In genomic region chr3:64685800-64686445, GRCh38 we compare ENCODE assay signal across 8 cellular contexts. TPM values are rescaled to one million over a fixed set of nuclear protein-coding genes. Genes with fewer than 3 reads are reported as not detected.
A peak's percentile ranks its signal among the peaks of the same experiment; 100 is the strongest.
DNase-seq lines count a peak whose midpoint lies in the region; ATAC-seq and TF ChIP-seq lines count a peak whose summit lies in the region.

No MANE protein-coding gene starts in this region.

- TF ChIP-seq CTCF in GM10248 (IDR thresholded peaks at IDR 0.05; ENCODE audit: control extremely low read depth, extremely low read depth, low read depth, missing control alignments) (no peak), kidney epithelial cell (IDR thresholded peaks at IDR 0.05; ENCODE audit: insufficient read depth, low read length, poor library complexity, severe bottlenecking) (peak; percentile 55)

- no peaks in the 10 kb centered on the region for H3K27me3 ChIP-seq in kidney epithelial cell (ENCODE audit: control insufficient read depth, insufficient read depth, low read length)

- H3K36me3 ChIP-seq in kidney epithelial cell (ENCODE audit: control insufficient read depth, insufficient read depth, low read length): no peaks in the 10 kb centered on the region

- CTCF ChIA-PET in GM10248 (lab: Yijun Ruan, JAX): no interaction called here

- ATAC-seq in GM21619 (IDR thresholded peaks at IDR 0.05; ENCODE audit: unreplicated experiment) (no peak), HG03045 (IDR thresholded peaks at IDR 0.05; ENCODE audit: unreplicated experiment) (no peak), GM19452 (IDR thresholded peaks at IDR 0.05; ENCODE audit: unreplicated experiment) (no peak)

- H3K4me3 ChIP-seq in kidney epithelial cell (ENCODE audit: low read depth, low read length): peak overlapping the region; percentile 81

- POLR2A ChIA-PET in GM10248 (lab: Yijun Ruan, JAX): no interaction called here

- DNase-seq in GM10248 (ENCODE audit: extremely low spot score): peak; percentile 6
- peak; percentile 36 for DNase-seq in NCI-H2227 treated with DMSO at 0.1 percent for 48 hours (lab: John Stamatoyannopoulos, UW)
- DNase-seq in cortex of kidney (lab: John Stamatoyannopoulos, UW): peak; percentile 48
- DNase-seq in kidney epithelial cell (ENCODE audit: low read depth): no peak
- DNase-seq in smooth muscle cell of the brain vasculature (ENCODE audit: low read depth, low spot score): peak; percentile 63

RNA-seq across cellular contexts. Expression of gene ADAMTS9, which starts 1.9 kb away (rescaled TPM):
- 211 and 217 TPM in 2 replicates for total RNA-seq in kidney epithelial cell
